In genomic region chr11:83156996-83157754, GRCh38 we compare ENCODE assay signal across 1 cellular context.
TF ChIP-seq lines count a peak whose summit lies in the region.

Gene PCF11, plus strand, starts transcription at chr11:83157131. Its CDS starts 309 bp downstream, at chr11:83157440.

TF ChIP-seq in HCT116, 20 proteins besides CTCF, POLR2A, EP300 and RAD21 (continued from another document):
- TF ChIP-seq POLR2AphosphoS5 (IDR thresholded peaks at IDR 0.05; ENCODE audit: low read depth, low read length) = peak; percentile 97
